Comparison of ENCODE assay signal across 22 cellular contexts in genomic region chr2:45343618-45344017, GRCh38.
DNase-seq lines count a peak whose midpoint lies in the region.
"Had no signal": no experiment of that assay in that cellular context is flagged by ENCODE, and none has a peak within 500 bp of the region (broad histone marks: within the 10 kb centered on the region; RNA-seq: fewer than 3 reads in every experiment).

No MANE protein-coding gene starts in this region.

- H3K4me1 ChIP-seq in SJSA1 (replicated peaks) = peaks cover 35% of the 10 kb centered on the region
- H3K4me1 ChIP-seq in neuronal stem cell (ENCODE audit: control insufficient read depth in 2 of 2, insufficient read depth in 1 of 2, low read depth in 1 of 2, low read length in 2 of 2) = peaks cover 0 to 5% of the 10 kb centered on the region in 2 donors
- H3K4me1 ChIP-seq: gastrocnemius medialis had no signal

- H2BK120ac ChIP-seq in neuronal stem cell (ENCODE audit: low read depth, low read length) = no peak overlapping the region

- peak overlapping the region; percentile 60 for H3K18ac ChIP-seq in neuronal stem cell (ENCODE audit: low read length)

- H2BK15ac ChIP-seq in neuronal stem cell (ENCODE audit: low read length) = no peak overlapping the region

- H2BK5ac ChIP-seq in neuronal stem cell (ENCODE audit: low read length) = no peak overlapping the region

- no peak overlapping the region for H3K4ac ChIP-seq in neuronal stem cell (ENCODE audit: low read length)

- no peak overlapping the region for H2AK5ac ChIP-seq in neuronal stem cell (ENCODE audit: low read depth, low read length)

- no peak overlapping the region for H2BK12ac ChIP-seq in neuronal stem cell (ENCODE audit: low read length)

- no peak overlapping the region for H3K4me2 ChIP-seq in neuronal stem cell (ENCODE audit: insufficient read depth, low read length, poor library complexity, severe bottlenecking)

- no peak overlapping the region for H3K23ac ChIP-seq in neuronal stem cell (ENCODE audit: low read depth, low read length, poor library complexity)

- DNase-seq in ELF-1 (ENCODE audit: low read depth, low spot score) = peak; percentile 79
- peak; percentile 97 to 98 for DNase-seq in SJSA1 (ENCODE audit: low read depth in 1 of 2, low spot score in 2 of 2)
- DNase-seq in fibroblast of peridontal ligament (ENCODE audit: extremely low read depth) = peak; percentile 24
- no peak for DNase-seq in neuronal stem cell (ENCODE audit: low spot score)
- DNase-seq in NCI-H2171 treated with DMSO at 0.1 percent for 48 hours (lab: John Stamatoyannopoulos, UW) = no peak
- no peak for DNase-seq in stimulated activated CD4-positive, alpha-beta T cell treated with anti-CD3 and anti-CD28 coated beads, Interleukin-4, amount 100 ng/mL, for 4 hours
- no peak for DNase-seq in activated CD4-positive, alpha-beta T cell treated with anti-CD3 and anti-CD28 coated beads, Interleukin-2, amount 50 U/mL, for 48 hours
- DNase-seq: activated CD4-positive, alpha-beta T cell treated with anti-CD3 and anti-CD28 coated beads, Interleukin-2, amount 50 U/mL, for 1 hour; activated CD8-positive, alpha-beta memory T cell treated with anti-CD3 and anti-CD28 coated beads, Interleukin-2, amount 50 U/mL, for 48 hours; activated effector memory CD4-positive, alpha-beta T cell treated with anti-CD3 and anti-CD28 coated beads, Interleukin-2, amount 50 U/mL, for 16 hours; CD4-positive, alpha-beta memory T cell; DMS53; gastrocnemius medialis; mesenchymal stem cell; natural killer cell; NCI-H1105; NCI-H526 treated with DMSO at 0.1 percent for 48 hours; SHP77 treated with DMSO at 0.1 percent for 48 hours; small intestine; T-helper 17 cell; tibial artery had no signal

- H3K4me3 ChIP-seq in SJSA1 (no peak overlapping the region), neuronal stem cell (ENCODE audit: low read length in 2 of 2) (no peak overlapping the region)
- H3K4me3 ChIP-seq: gastrocnemius medialis, tibial artery had no signal

- no peaks in the 10 kb centered on the region for H3K79me1 ChIP-seq in neuronal stem cell (ENCODE audit: low read depth, low read length)

- H4K91ac ChIP-seq in neuronal stem cell (ENCODE audit: low read depth, low read length, poor library complexity) = no peak overlapping the region

- H3K27me3 ChIP-seq in SJSA1 (replicated peaks) (no peaks in the 10 kb centered on the region), neuronal stem cell (ENCODE audit: control insufficient read depth in 3 of 3, insufficient read depth in 3 of 3, low read depth in 1 of 3, low read length in 3 of 3) (peaks cover 0 to 4% (median 0%) of the 10 kb centered on the region in 3 experiments)
- H3K27me3 ChIP-seq: tibial artery had no signal

- H4K8ac ChIP-seq in neuronal stem cell (ENCODE audit: low read depth, low read length) = no peak overlapping the region

- H3K9me3 ChIP-seq in SJSA1 (replicated peaks) (no peaks in the 10 kb centered on the region), neuronal stem cell (replicated peaks in 1 of 2; ENCODE audit: control insufficient read depth in 2 of 2, insufficient read depth in 1 of 2, low read depth in 1 of 2, low read length in 2 of 2) (no peaks in the 10 kb centered on the region)
- H3K9me3 ChIP-seq: gastrocnemius medialis, tibial artery had no signal

- H3K36me3 ChIP-seq in SJSA1 = no peaks in the 10 kb centered on the region
- no peaks in the 10 kb centered on the region for H3K36me3 ChIP-seq in neuronal stem cell (replicated peaks in 1 of 2; ENCODE audit: control insufficient read depth in 2 of 2, insufficient read depth in 2 of 2, low read length in 2 of 2)
- H3K36me3 ChIP-seq: gastrocnemius medialis, tibial artery had no signal

- H3K27ac ChIP-seq in SJSA1 (peak overlapping the region; percentile 61), neuronal stem cell (replicated peaks; ENCODE audit: low read length) (no peak overlapping the region)
- H3K27ac ChIP-seq: gastrocnemius medialis, tibial artery, VCaP had no signal

- no CpG with 5 or more reads among the region's 11 CpGs for WGBS in neuronal stem cell (ENCODE audit: extremely low coverage in 2 of 2, insufficient read length in 2 of 2, insufficient replicate concordance in 1 of 2), 2 donors

- no peak overlapping the region for H2AFZ ChIP-seq in neuronal stem cell (ENCODE audit: low read length)

- no peak overlapping the region for H3K9ac ChIP-seq in neuronal stem cell (ENCODE audit: low read depth, low read length, poor library complexity)

- no peak overlapping the region for H3K14ac ChIP-seq in neuronal stem cell (ENCODE audit: low read length)

Comparison
In these comparisons a context has a peak if more than half of its experiments do, and no peak if none do; other contexts are left out.
1. DNase-seq: peak in ELF-1 (single experiment), SJSA1 (2 of 2) and fibroblast of peridontal ligament (single experiment); none in neuronal stem cell (single experiment), NCI-H2171 treated with DMSO at 0.1 percent for 48 hours (single experiment), stimulated activated CD4-positive, alpha-beta T cell treated with anti-CD3 and anti-CD28 coated beads, Interleukin-4, amount 100 ng/mL, for 4 hours (0 of 2) and activated CD4-positive, alpha-beta T cell treated with anti-CD3 and anti-CD28 coated beads, Interleukin-2, amount 50 U/mL, for 48 hours (0 of 2).